ENCODE assay signal across 1 cellular context in genomic region chr5:142386151-142387021, GRCh38.
TF ChIP-seq lines count a peak whose summit lies in the region.

No MANE protein-coding gene starts in this region.

TF ChIP-seq in HEK293, 187 proteins besides CTCF, POLR2A, EP300 and RAD21 (continued from another document):
- no peak for TF ChIP-seq ZSCAN18 (tag by site-specific recombination; IDR thresholded peaks at IDR 0.05)
TF ChIP-seq in HEK293: peak in this region for 2.
